Comparison of ENCODE assay signal across 8 cellular contexts in genomic region chr2:65431417-65432226, GRCh38. TPM values are rescaled to one million over a fixed set of nuclear protein-coding genes. Genes with fewer than 3 reads are reported as not detected.
DNase-seq lines count a peak whose midpoint lies in the region; ATAC-seq lines count a peak whose summit lies in the region.

No MANE protein-coding gene starts in this region.

- H3K9ac ChIP-seq in HUES6 (ENCODE audit: low read length) (peak overlapping the region; percentile 88), SK-N-MC (ENCODE audit: insufficient read length) (peak overlapping the region; percentile 73)

- DNase-seq in Caki2 (ENCODE audit: low read depth): peak; percentile 56
- no peak for DNase-seq in SK-N-MC (ENCODE audit: low read depth, low spot score)
- peak in 42 of 56 donors; percentile 4 to 70 (median 50) for DNase-seq in amygdala (lab: John Stamatoyannopoulos, UW)
- DNase-seq in right cardiac atrium: peak; percentile 46 to 77 (median 74)
- peak; percentile 40 for DNase-seq in putamen (ENCODE audit: low spot score)
- DNase-seq in middle frontal gyrus (ENCODE audit: extremely low spot score, low spot score): no peak

- no peaks in the 10 kb centered on the region for H3K9me3 ChIP-seq in HUES6 (ENCODE audit: control insufficient read depth, insufficient read depth, low read depth, low read length)
- H3K9me3 ChIP-seq in SK-N-MC (ENCODE audit: low read depth, low read length): no peaks in the 10 kb centered on the region
- H3K9me3 ChIP-seq in right cardiac atrium (ENCODE audit: control insufficient read depth, low read length): no peaks in the 10 kb centered on the region

- peak overlapping the region; percentile 69; the same call in 1 of the 2 replicates for H3K27ac ChIP-seq in HUES6 (ENCODE audit: low read depth, low read length)
- no peak overlapping the region for H3K27ac ChIP-seq in SK-N-MC
- H3K27ac ChIP-seq in right cardiac atrium (ENCODE audit: low read length): peak overlapping the region; percentile 83

- peak overlapping the region; percentile 93 for H3K4me3 ChIP-seq in HUES6 (ENCODE audit: low read depth, low read length)
- H3K4me3 ChIP-seq in SK-N-MC: peak overlapping the region; percentile 92
- H3K4me3 ChIP-seq in right cardiac atrium (ENCODE audit: low read length): peak overlapping the region; percentile 93

- ATAC-seq in GM21360 (IDR thresholded peaks at IDR 0.05; ENCODE audit: unreplicated experiment) (peak; percentile 29), right cardiac atrium (peak in 1 of 2 donors; percentile 1)

- WGBS in right cardiac atrium: under 1% methylated on average over 72 of the region's 72 CpGs

- H3K27me3 ChIP-seq in HUES6 (ENCODE audit: control insufficient read depth, insufficient read depth, low read length) (peaks cover 11% of the 10 kb centered on the region; the same call in 1 of the 2 replicates), right cardiac atrium (ENCODE audit: control insufficient read depth, insufficient read depth) (no peaks in the 10 kb centered on the region)

- H3K4me1 ChIP-seq in HUES6 (ENCODE audit: control insufficient read depth, insufficient read depth, low read length) (peaks cover 29% of the 10 kb centered on the region), right cardiac atrium (ENCODE audit: control insufficient read depth, insufficient read depth, low read length) (peaks cover 4% of the 10 kb centered on the region)

- intact Hi-C loops in right cardiac atrium (cut with DNase I): loop anchor here in 3 of 4 donors (5.0 to 10.0 kb wide), 6 partner anchors 57 to 164 kb away; no protein-coding TSS in a partner anchor

- in situ Hi-C loops in Caki2 (cut with HindIII; ENCODE audit: low pct_unique_long_range_greater_than_20kb, low sequenced_read_pairs): no loop called here

- H3K36me3 ChIP-seq in HUES6 (ENCODE audit: control insufficient read depth, insufficient read depth, low read length) (no peaks in the 10 kb centered on the region; the same call in 1 of the 2 replicates), SK-N-MC (ENCODE audit: insufficient read depth, low read length) (peaks cover 3% of the 10 kb centered on the region; the same call in 1 of the 2 replicates)

RNA-seq across cellular contexts. Expression of gene SPRED2, which starts 0.8 kb away (rescaled TPM):
- 8.7 and 29.3 TPM in 2 replicates for total RNA-seq in Caki2 (2014; rRNA removed; shearing (Covaris generic); ENCODE audit: low replicate concordance)
- total RNA-seq in right cardiac atrium: 10 to 100 TPM; 14.3 to 17.9 (median 16.4) TPM
- polyA plus RNA-seq in right cardiac atrium: 9.2 TPM

Comparison
In these comparisons a context has a peak if more than half of its experiments do, and no peak if none do; other contexts are left out.
1. DNase-seq: peak in Caki2 (single experiment), amygdala (42 of 56), right cardiac atrium (3 of 3) and putamen (single experiment); none in SK-N-MC (single experiment) and middle frontal gyrus (single experiment).
2. Peak in every context shown above with its lines, with median percentiles within 50 percentile points of each other: H3K4me3 ChIP-seq.